In the genomic region with DNA sequence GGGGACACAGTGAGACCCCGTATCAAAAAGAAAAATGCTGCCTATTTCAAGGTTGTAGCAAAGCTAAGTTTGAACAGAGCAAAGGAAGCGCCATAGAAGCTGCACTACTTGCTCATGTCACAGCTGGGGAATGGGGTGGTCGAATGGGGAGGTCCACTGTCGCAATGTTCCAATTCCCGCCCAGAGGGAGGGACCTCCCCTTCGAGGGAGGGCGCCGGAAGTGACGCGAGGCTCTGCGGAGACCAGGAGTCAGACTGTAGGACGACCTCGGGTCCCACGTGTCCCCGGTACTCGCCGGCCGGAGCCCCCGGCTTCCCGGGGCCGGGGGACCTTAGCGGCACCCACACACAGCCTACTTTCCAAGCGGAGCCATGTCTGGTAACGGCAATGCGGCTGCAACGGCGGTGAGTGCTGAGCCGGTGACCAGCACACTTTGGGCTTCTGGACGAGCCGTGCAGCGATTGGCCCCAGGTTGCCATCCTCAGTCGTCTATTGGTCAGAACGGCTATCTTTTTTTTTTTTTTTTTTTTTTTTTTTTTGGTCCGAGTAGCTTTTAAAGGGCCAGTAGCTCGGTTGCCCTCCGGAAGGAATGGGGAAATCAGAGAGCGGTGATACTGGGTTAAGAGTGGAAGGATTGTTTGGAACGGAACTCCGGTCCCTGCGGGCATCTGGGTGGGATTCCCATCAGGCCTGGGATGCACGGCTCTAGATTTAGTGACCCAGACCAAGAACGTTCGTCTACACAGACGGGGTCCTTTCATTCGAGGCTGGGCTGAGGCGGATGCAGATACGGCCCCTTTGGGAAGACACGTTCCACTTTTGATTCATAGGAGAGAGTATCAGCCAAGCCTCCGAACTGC, we compare ENCODE assay signal across 8 cellular contexts. TPM values are rescaled to one million over a fixed set of nuclear protein-coding genes. Genes with fewer than 3 reads are reported as not detected.
DNase-seq lines count a peak whose midpoint lies in the region; FAIRE-seq and TF ChIP-seq lines count a peak whose summit lies in the region.

A gene (plus strand): TSS at position 219 of the 860 bp plus-strand sequence. CDS start 153 bp downstream, at position 372.

- H3K79me1 ChIP-seq in neuronal stem cell (ENCODE audit: low read depth, low read length) = peaks cover 7% of the 10 kb centered on the region

- POLR2A ChIA-PET in HEK293T (lab: Yijun Ruan, JAX) = interaction anchor here (0.9 to 3.4 kb wide), 17 partner anchors 9 to 253 kb away, joined by 3 to 47 read pairs (median 4); a partner anchor contains a TSS

- H3K27ac ChIP-seq in neuronal stem cell (replicated peaks; ENCODE audit: low read length) (peak within 1 kb of the TSS; percentile 83), substantia nigra (ENCODE audit: low read depth, low read length, poor library complexity, severe bottlenecking) (peak within 1 kb of the TSS; percentile 97)

- no peak within 1 kb of the TSS for H2BK12ac ChIP-seq in neuronal stem cell (ENCODE audit: low read length)

- in situ Hi-C loops in SK-MEL-5 (cut with HindIII; ENCODE audit: low pct_unique_long_range_greater_than_20kb, low sequenced_read_pairs) = no loop called here

- no peaks in the 10 kb centered on the region for H3K27me3 ChIP-seq in neuronal stem cell (ENCODE audit: control insufficient read depth in 3 of 3, insufficient read depth in 3 of 3, low read depth in 1 of 3, low read length in 3 of 3)

- H3K4me1 ChIP-seq in neuronal stem cell (ENCODE audit: control insufficient read depth in 2 of 2, insufficient read depth in 1 of 2, low read depth in 1 of 2, low read length in 2 of 2) = peaks cover 6% of the 10 kb centered on the region in 2 donors

- peak within 1 kb of the TSS; percentile 31 for H3K14ac ChIP-seq in neuronal stem cell (ENCODE audit: low read length)

- no peak for FAIRE-seq in frontal cortex (lab: Jason Lieb, UNC)

- CTCF ChIA-PET in HEK293T (lab: Yijun Ruan, JAX) = interaction anchor here (0.5 to 1.0 kb wide), 6 partner anchors 8 to 236 kb away, joined by 3 read pairs; a partner anchor contains a TSS

- H2AK5ac ChIP-seq in neuronal stem cell (ENCODE audit: low read depth, low read length) = no peak within 1 kb of the TSS

- no peak within 1 kb of the TSS for H2BK15ac ChIP-seq in neuronal stem cell (ENCODE audit: low read length)

- no peaks in the 10 kb centered on the region for H3K9me3 ChIP-seq in neuronal stem cell (replicated peaks in 1 of 2; ENCODE audit: control insufficient read depth in 2 of 2, insufficient read depth in 1 of 2, low read depth in 1 of 2, low read length in 2 of 2)

- peak within 1 kb of the TSS; percentile 94 for H2AFZ ChIP-seq in neuronal stem cell (ENCODE audit: low read length)

- H3K4me2 ChIP-seq in neuronal stem cell (ENCODE audit: insufficient read depth, low read length, poor library complexity, severe bottlenecking) = peak within 1 kb of the TSS; percentile 90

- H2BK5ac ChIP-seq in neuronal stem cell (ENCODE audit: low read length) = peak within 1 kb of the TSS; percentile 97

- H3K18ac ChIP-seq in neuronal stem cell (ENCODE audit: low read length) = peak within 1 kb of the TSS; percentile 100

- H3K4ac ChIP-seq in neuronal stem cell (ENCODE audit: low read length) = no peak within 1 kb of the TSS

- H4K91ac ChIP-seq in neuronal stem cell (ENCODE audit: low read depth, low read length, poor library complexity) = no peak within 1 kb of the TSS

- peak within 1 kb of the TSS; percentile 10 for H4K8ac ChIP-seq in neuronal stem cell (ENCODE audit: low read depth, low read length)

- no peak within 1 kb of the TSS for H2BK120ac ChIP-seq in neuronal stem cell (ENCODE audit: low read depth, low read length)

- peak within 1 kb of the TSS; percentile 91 for H3K9ac ChIP-seq in neuronal stem cell (ENCODE audit: low read depth, low read length, poor library complexity)

- peaks cover 17 to 44% of the 10 kb centered on the region in 2 donors for H3K36me3 ChIP-seq in neuronal stem cell (replicated peaks in 1 of 2; ENCODE audit: control insufficient read depth in 2 of 2, insufficient read depth in 2 of 2, low read length in 2 of 2)

- WGBS in neuronal stem cell (ENCODE audit: extremely low coverage in 2 of 2, insufficient read length in 2 of 2, insufficient replicate concordance in 1 of 2), 2 donors = no CpG with 5 or more reads among the region's 49 CpGs

- peak within 1 kb of the TSS; percentile 74 to 91 for H3K4me3 ChIP-seq in neuronal stem cell (ENCODE audit: low read length in 2 of 2)

- peak; percentile 100 for DNase-seq in GF-D8 (lab: John Stamatoyannopoulos, UW)
- DNase-seq in HEK293T (ENCODE audit: extremely low spot score) = peak; percentile 90
- DNase-seq in MV-4-11 (lab: John Stamatoyannopoulos, UW) = peak; percentile 95
- peak; percentile 90 for DNase-seq in SK-MEL-5 (ENCODE audit: low read depth, low spot score)
- DNase-seq in activated naive CD4-positive, alpha-beta T cell treated with Interleukin-2 at 50 U/mL for 16 hours = peak; percentile 90
- DNase-seq in frontal cortex (ENCODE audit: low spot score in 2 of 2) = peak; percentile 82 to 92
- DNase-seq in neuronal stem cell (ENCODE audit: low spot score) = peak; percentile 92
- peak; percentile 71 to 97 (median 94) for DNase-seq in substantia nigra (lab: John Stamatoyannopoulos, UW)

- H3K23ac ChIP-seq in neuronal stem cell (ENCODE audit: low read depth, low read length, poor library complexity) = peak within 1 kb of the TSS; percentile 23

TF ChIP-seq in HEK293T, 16 proteins besides CTCF, POLR2A, EP300 and RAD21:
- TF ChIP-seq ZNF384 (IDR thresholded peaks at IDR 0.05) = peak; percentile 99
- TF ChIP-seq NFRKB (IDR thresholded peaks at IDR 0.05) = no peak
- 0 out of 2 replicates have a peak, but pooled peaks have one; percentile 32 for TF ChIP-seq ELF4 (IDR thresholded peaks at IDR 0.05)
- peak; percentile 90 for TF ChIP-seq L3MBTL2 (conservative IDR thresholded peaks at IDR 0.05)
- TF ChIP-seq, protein P1, sequence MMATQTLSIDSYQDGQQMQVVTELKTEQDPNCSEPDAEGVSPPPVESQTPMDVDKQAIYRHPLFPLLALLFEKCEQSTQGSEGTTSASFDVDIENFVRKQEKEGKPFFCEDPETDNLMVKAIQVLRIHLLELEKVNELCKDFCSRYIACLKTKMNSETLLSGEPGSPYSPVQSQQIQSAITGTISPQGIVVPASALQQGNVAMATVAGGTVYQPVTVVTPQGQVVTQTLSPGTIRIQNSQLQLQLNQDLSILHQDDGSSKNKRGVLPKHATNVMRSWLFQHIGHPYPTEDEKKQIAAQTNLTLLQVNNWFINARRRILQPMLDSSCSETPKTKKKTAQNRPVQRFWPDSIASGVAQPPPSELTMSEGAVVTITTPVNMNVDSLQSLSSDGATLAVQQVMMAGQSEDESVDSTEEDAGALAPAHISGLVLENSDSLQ (IDR thresholded peaks at IDR 0.05) = peak; percentile 53; the same call in 1 of the 2 replicates
- TF ChIP-seq FOXA1 (IDR thresholded peaks at IDR 0.05) = no peak

RNA-seq across cellular contexts. Expression of the gene that starts here (rescaled TPM):
- total RNA-seq in SK-MEL-5 (2014; rRNA removed; shearing (Covaris generic)) = 4.5 and 6.7 TPM in 2 replicates
- polyA plus RNA-seq in SK-MEL-5 (2015; cell fraction: cytosol; rRNA removed) = 66.3 and 71.3 TPM in 2 replicates
- polyA plus RNA-seq in SK-MEL-5 (2015; cell fraction: nucleus; rRNA removed) = 115 and 118 TPM in 2 replicates
- total RNA-seq in frontal cortex = 3.7 TPM
- polyA plus RNA-seq in neuronal stem cell (2013, experiment 1 of 2) = 36.5 TPM
- polyA plus RNA-seq in neuronal stem cell (2013, experiment 2 of 2) = 37.2 TPM

Comparison
In these comparisons a context has a peak if more than half of its experiments do, and no peak if none do; other contexts are left out.
1. Peak in every context shown above with its lines: DNase-seq, H3K4me3 ChIP-seq and H3K27ac ChIP-seq.